In genomic region chr9:95512751-95513120, GRCh38 we compare ENCODE assay signal across 11 cellular contexts. TPM values are rescaled to one million over a fixed set of nuclear protein-coding genes. Genes with fewer than 3 reads are reported as not detected.
A peak's percentile ranks its signal among the peaks of the same experiment; 100 is the strongest.
DNase-seq lines count a peak whose midpoint lies in the region; ATAC-seq and TF ChIP-seq lines count a peak whose summit lies in the region.
"Had no signal": no experiment of that assay in that cellular context is flagged by ENCODE, and none has a peak within 500 bp of the region (broad histone marks: within the 10 kb centered on the region; RNA-seq: fewer than 3 reads in every experiment).

No MANE protein-coding gene starts in this region.

- H3K36me3 Mint-ChIP-seq in H9 (ENCODE audit: insufficient read depth in 1 of 3, low read depth in 3 of 3) = no peaks in the 10 kb centered on the region; a peak in 2 of 7 replicates

- H3K27ac ChIP-seq in ACC112 (ENCODE audit: low read depth, low read length) (no peak overlapping the region), H9 (ENCODE audit: insufficient read length, low read depth, low read length) (no peak overlapping the region)
- H3K27ac ChIP-seq: foreskin keratinocyte had no signal

- ATAC-seq in HG03378 (IDR thresholded peaks at IDR 0.05; ENCODE audit: unreplicated experiment) (no peak), HG02973 (IDR thresholded peaks at IDR 0.05; ENCODE audit: unreplicated experiment) (no peak), mucosa of descending colon (no peak), left ventricle myocardium superior (no peak)
- ATAC-seq: foreskin keratinocyte had no signal

- H4K8ac ChIP-seq in H9 (replicated peaks; ENCODE audit: insufficient read length, low read depth, low read length) = no peak overlapping the region

- H3K18ac ChIP-seq in H9 (ENCODE audit: insufficient read length, low read depth, low read length) = no peak overlapping the region

- H2BK15ac ChIP-seq in H9 (ENCODE audit: low read depth, low read length) = no peak overlapping the region

- H3K4me3 ChIP-seq in ACC112 (ENCODE audit: low read depth, low read length) (peak overlapping the region; percentile 94), iPS-18c (ENCODE audit: insufficient read depth, low read depth, low read length) (peak overlapping the region; percentile 82; the same call in 1 of the 2 replicates), mucosa of descending colon (no peak overlapping the region)

- intact Hi-C loops in mucosa of descending colon (cut with DNase I, micrococcal nuclease) (no loop called here), left ventricle myocardium superior (cut with micrococcal nuclease) (no loop called here)

- no peak overlapping the region for H4K5ac ChIP-seq in H9 (ENCODE audit: insufficient read length, low read depth, low read length)

- H4K20me1 ChIP-seq in H9 (ENCODE audit: control insufficient read depth, insufficient read depth, insufficient read length) = no peaks in the 10 kb centered on the region

- H3T11ph ChIP-seq in H9 (ENCODE audit: low read length) = no peak overlapping the region

- WGBS in H9 (ENCODE audit: extremely low coverage, insufficient read length, low lambda C conversion rate) = no CpG with 5 or more reads among the region's 2 CpGs

- no peak overlapping the region for H2BK20ac ChIP-seq in H9 (ENCODE audit: low read depth, low read length, poor library complexity, severe bottlenecking)

- H3K9me3 ChIP-seq in H9 (ENCODE audit: control insufficient read depth, low read depth, low read length) = no peaks in the 10 kb centered on the region
- peaks cover 2% of the 10 kb centered on the region for H3K9me3 ChIP-seq in iPS-18c (ENCODE audit: control insufficient read depth, insufficient read depth, low read length)
- no peaks in the 10 kb centered on the region for H3K9me3 ChIP-seq in mucosa of descending colon
- H3K9me3 ChIP-seq: adrenal gland had no signal

- no peak overlapping the region for H3K23ac ChIP-seq in H9 (ENCODE audit: insufficient read length, low read depth, low read length)

- no peak overlapping the region for H2BK120ac ChIP-seq in H9 (ENCODE audit: low read depth, low read length, poor library complexity, severe bottlenecking)

- H3K9ac ChIP-seq in H9 (ENCODE audit: extremely low read depth, insufficient read length, low read length) = no peak overlapping the region

- no peak overlapping the region for H4K91ac ChIP-seq in H9 (ENCODE audit: insufficient read length, low read depth, low read length)

- H3K56ac ChIP-seq in H9 (ENCODE audit: insufficient read length, low read depth, low read length) = no peak overlapping the region

- H3K23me2 ChIP-seq in H9 (ENCODE audit: insufficient read length, low read depth, low read length, poor library complexity, severe bottlenecking) = peaks cover 44% of the 10 kb centered on the region

- no peak overlapping the region for H2BK5ac ChIP-seq in H9 (ENCODE audit: insufficient read length, low read length)

- peaks cover 59 to 62% of the 10 kb centered on the region in 2 experiments for H3K4me1 Mint-ChIP-seq in H9

- DNase-seq in H9 (no peak), SW480 (ENCODE audit: low spot score) (peak; percentile 47), mucosa of descending colon (no peak), left ventricle myocardium superior (no peak)
- DNase-seq: adrenal gland, foreskin keratinocyte, NCI-H1105 treated with DMSO at 0.1 percent for 48 hours had no signal

- H3K79me2 ChIP-seq in ACC112 (ENCODE audit: control insufficient read depth, insufficient read depth, low read length, unreplicated experiment) (peaks cover 18% of the 10 kb centered on the region), H9 (ENCODE audit: insufficient read depth, low read length) (no peaks in the 10 kb centered on the region)

- H3K27me3 Mint-ChIP-seq in H9 (ENCODE audit: low read depth) = peaks cover 78% of the 10 kb centered on the region

- peaks cover 7% of the 10 kb centered on the region for H3K4me1 ChIP-seq in ACC112 (ENCODE audit: control insufficient read depth, insufficient read depth, low read length, unreplicated experiment)
- peaks cover 5% of the 10 kb centered on the region; the same call in 1 of the 2 replicates for H3K4me1 ChIP-seq in H9 (ENCODE audit: insufficient read depth, low read length)
- H3K4me1 ChIP-seq in mucosa of descending colon (ENCODE audit: low read depth) = peaks cover 8% of the 10 kb centered on the region

- peak overlapping the region; percentile 60 for H3K4me2 ChIP-seq in H9 (ENCODE audit: insufficient read depth, insufficient read length, low read length)

- H3K36me3 ChIP-seq in ACC112 (ENCODE audit: insufficient read depth, low read length) (no peaks in the 10 kb centered on the region), mucosa of descending colon (ENCODE audit: low read depth) (no peaks in the 10 kb centered on the region)
- H3K36me3 ChIP-seq: adrenal gland had no signal

- H2AFZ ChIP-seq in ACC112 (ENCODE audit: low read length, unreplicated experiment) (no peak overlapping the region), H9 (ENCODE audit: low read length) (no peak overlapping the region)

- H3K4me3 Mint-ChIP-seq in H9 = peak overlapping the region; percentile 73 to 91; a peak in 4 of 5 replicates

- TF ChIP-seq CTCF in H9 (conservative IDR thresholded peaks at IDR 0.05) = no peak
- TF ChIP-seq CTCF in mucosa of descending colon (IDR thresholded peaks at IDR 0.05) = no peak

- H3K14ac ChIP-seq in H9 (ENCODE audit: insufficient read depth, low read length) = no peak overlapping the region

- H3K27me3 ChIP-seq in ACC112 (ENCODE audit: insufficient read depth, low read length) (peaks cover 8% of the 10 kb centered on the region; the same call in 1 of the 2 replicates), H9 (ENCODE audit: insufficient read depth, low read length) (peaks cover 37% of the 10 kb centered on the region)
- H3K27me3 ChIP-seq: adrenal gland, foreskin keratinocyte had no signal

- no peak overlapping the region for H3K4ac ChIP-seq in H9 (ENCODE audit: low read depth, low read length)

- no peaks in the 10 kb centered on the region for H3K79me1 ChIP-seq in H9 (ENCODE audit: insufficient read depth, low read depth, low read length, poor library complexity, severe bottlenecking)

- no peak overlapping the region for H2AK5ac ChIP-seq in H9 (ENCODE audit: insufficient read length, low read length)

- no peak overlapping the region for H2BK12ac ChIP-seq in H9 (ENCODE audit: insufficient read length, low read depth, low read length)

- H3K27ac Mint-ChIP-seq in H9 = no peak overlapping the region

- H3K9me3 Mint-ChIP-seq in H9 = peaks cover 0 to 2% of the 10 kb centered on the region in 2 experiments; a peak in 1 of 5 replicates

RNA-seq across cellular contexts. Expression of gene PTCH1, which starts 4.0 kb away (rescaled TPM):
- total RNA-seq in H9 (2021) (6.5 and 9.1 TPM in 2 replicates), mucosa of descending colon (10 to 100 TPM; 11.9 to 38.1 (median 32.1) TPM), left ventricle myocardium superior (10.4 TPM)
